Comparison of ENCODE assay signal across 2 cellular contexts in the genomic region with DNA sequence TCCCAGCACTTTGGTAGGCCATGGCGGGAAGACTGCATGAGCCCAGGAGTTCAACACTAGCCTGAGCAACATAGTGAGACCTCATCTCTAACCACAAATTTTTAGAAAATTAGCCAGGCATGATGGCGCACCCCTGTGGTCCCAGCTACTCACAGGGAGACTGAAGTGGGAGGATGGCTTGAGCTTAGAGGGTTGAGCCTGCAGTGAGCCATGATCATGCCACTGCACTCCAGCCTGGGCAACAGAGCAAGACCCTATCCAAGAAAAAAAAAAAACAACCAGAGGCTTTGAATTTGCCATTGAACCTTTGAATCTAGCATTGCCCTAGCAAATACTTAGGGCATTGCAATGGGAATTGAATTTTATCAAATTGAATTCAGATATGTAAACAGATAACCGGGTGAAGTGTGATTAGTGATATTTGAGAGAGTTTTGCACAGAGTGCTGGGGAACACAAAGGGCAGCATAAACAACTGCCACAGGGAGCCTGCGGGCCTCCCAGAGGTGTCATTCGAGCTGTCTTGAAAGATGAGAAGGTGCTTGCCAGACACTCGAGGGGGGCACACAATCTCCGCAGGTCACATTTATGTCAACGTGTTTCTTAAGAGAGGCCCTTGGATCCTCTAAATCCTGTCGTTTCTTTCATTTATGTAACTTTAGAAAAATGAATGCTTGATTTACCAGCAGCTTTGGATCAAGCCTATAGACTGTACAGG.
A peak's percentile ranks its signal among the peaks of the same experiment; 100 is the strongest.
TF ChIP-seq lines count a peak whose summit lies in the region.

No MANE protein-coding gene starts in this region.

TF ChIP-seq in HEK293, 187 proteins besides CTCF, POLR2A, EP300 and RAD21 (continued from another document):
- TF ChIP-seq ZNF121 (tag by site-specific recombination; IDR thresholded peaks at IDR 0.05), result peak; percentile 66; the same call in 1 of the 2 replicates
- TF ChIP-seq ZSCAN16 (tag by site-specific recombination; IDR thresholded peaks at IDR 0.05), result 0 out of 2 replicates have a peak, but pooled peaks have one; percentile 71
- TF ChIP-seq, protein P1, sequence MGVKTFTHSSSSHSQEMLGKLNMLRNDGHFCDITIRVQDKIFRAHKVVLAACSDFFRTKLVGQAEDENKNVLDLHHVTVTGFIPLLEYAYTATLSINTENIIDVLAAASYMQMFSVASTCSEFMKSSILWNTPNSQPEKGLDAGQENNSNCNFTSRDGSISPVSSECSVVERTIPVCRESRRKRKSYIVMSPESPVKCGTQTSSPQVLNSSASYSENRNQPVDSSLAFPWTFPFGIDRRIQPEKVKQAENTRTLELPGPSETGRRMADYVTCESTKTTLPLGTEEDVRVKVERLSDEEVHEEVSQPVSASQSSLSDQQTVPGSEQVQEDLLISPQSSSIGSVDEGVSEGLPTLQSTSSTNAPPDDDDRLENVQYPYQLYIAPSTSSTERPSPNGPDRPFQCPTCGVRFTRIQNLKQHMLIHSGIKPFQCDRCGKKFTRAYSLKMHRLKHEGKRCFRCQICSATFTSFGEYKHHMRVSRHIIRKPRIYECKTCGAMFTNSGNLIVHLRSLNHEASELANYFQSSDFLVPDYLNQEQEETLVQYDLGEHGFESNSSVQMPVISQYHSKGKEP (tag by site-specific recombination; IDR thresholded peaks at IDR 0.05), result 0 out of 2 replicates have a peak, but pooled peaks have one; percentile 7
- TF ChIP-seq TCF7L2 (IDR thresholded peaks at IDR 0.05; ENCODE audit: borderline replicate concordance, low read depth, low read length), result 0 out of 2 replicates have a peak, but pooled peaks have one; percentile 46
- TF ChIP-seq, protein P2, sequence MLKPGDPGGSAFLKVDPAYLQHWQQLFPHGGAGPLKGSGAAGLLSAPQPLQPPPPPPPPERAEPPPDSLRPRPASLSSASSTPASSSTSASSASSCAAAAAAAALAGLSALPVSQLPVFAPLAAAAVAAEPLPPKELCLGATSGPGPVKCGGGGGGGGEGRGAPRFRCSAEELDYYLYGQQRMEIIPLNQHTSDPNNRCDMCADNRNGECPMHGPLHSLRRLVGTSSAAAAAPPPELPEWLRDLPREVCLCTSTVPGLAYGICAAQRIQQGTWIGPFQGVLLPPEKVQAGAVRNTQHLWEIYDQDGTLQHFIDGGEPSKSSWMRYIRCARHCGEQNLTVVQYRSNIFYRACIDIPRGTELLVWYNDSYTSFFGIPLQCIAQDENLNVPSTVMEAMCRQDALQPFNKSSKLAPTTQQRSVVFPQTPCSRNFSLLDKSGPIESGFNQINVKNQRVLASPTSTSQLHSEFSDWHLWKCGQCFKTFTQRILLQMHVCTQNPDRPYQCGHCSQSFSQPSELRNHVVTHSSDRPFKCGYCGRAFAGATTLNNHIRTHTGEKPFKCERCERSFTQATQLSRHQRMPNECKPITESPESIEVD (tag by site-specific recombination; IDR thresholded peaks at IDR 0.05), result 0 out of 2 replicates have a peak, but pooled peaks have one; percentile 9
- TF ChIP-seq, protein P3, sequence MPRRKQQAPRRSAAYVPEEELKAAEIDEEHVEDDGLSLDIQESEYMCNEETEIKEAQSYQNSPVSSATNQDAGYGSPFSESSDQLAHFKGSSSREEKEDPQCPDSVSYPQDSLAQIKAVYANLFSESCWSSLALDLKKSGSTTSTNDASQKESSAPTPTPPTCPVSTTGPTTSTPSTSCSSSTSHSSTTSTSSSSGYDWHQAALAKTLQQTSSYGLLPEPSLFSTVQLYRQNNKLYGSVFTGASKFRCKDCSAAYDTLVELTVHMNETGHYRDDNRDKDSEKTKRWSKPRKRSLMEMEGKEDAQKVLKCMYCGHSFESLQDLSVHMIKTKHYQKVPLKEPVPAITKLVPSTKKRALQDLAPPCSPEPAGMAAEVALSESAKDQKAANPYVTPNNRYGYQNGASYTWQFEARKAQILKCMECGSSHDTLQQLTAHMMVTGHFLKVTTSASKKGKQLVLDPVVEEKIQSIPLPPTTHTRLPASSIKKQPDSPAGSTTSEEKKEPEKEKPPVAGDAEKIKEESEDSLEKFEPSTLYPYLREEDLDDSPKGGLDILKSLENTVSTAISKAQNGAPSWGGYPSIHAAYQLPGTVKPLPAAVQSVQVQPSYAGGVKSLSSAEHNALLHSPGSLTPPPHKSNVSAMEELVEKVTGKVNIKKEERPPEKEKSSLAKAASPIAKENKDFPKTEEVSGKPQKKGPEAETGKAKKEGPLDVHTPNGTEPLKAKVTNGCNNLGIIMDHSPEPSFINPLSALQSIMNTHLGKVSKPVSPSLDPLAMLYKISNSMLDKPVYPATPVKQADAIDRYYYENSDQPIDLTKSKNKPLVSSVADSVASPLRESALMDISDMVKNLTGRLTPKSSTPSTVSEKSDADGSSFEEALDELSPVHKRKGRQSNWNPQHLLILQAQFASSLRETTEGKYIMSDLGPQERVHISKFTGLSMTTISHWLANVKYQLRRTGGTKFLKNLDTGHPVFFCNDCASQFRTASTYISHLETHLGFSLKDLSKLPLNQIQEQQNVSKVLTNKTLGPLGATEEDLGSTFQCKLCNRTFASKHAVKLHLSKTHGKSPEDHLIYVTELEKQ (tag by site-specific recombination; IDR thresholded peaks at IDR 0.05; ENCODE audit: borderline replicate concordance), result no peak
TF ChIP-seq in HEK293: peak in this region for 6.

TF ChIP-seq in K562, 482 proteins besides CTCF, POLR2A, EP300 and RAD21 (continued from another document):
- 0 out of 2 replicates have a peak, but pooled peaks have one; percentile 16 for TF ChIP-seq ZNF121 (CRISPR knock-in tag; conservative IDR thresholded peaks at IDR 0.05)
